10 cellular contexts compared by ENCODE assay signal in the genomic region with DNA sequence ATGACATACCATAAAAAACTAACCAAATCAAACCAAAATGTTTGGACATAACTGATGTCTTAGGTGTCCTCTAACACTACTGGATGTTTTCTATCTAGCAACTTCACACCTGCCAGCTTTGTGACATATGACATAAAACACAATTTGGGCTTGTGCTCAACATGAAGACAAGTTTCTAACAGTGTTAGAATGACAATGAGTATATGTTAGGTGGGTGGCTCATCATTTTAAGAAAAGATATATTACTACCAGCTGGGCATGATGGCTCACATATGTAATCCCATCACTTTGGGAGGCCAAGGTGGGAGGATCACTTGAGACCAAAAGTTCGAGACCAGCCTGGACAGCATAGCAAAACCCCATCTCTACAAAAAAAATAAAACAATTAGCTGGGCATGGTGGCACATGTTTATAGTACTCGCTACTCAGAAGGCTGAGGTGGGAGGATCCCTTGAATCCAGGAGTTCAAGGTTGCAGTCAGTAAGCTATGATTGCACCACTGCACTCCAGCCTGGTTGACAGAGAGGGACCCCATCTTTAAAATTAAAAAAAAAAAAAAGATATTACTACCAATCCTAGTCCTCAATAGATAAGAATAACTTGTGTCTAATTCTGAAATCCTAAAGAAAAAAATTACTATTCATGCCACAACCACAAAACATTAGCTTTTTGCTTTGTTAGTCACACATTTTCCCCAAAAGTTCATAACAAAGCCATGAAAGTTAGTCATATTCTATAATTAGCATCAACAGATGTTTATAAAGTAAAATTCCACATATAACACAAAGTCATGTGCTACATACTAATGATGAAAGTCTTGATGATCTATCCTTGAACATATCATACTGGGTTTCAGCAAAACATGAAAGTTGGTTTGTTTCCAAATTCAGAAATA. TPM values are rescaled to one million over a fixed set of nuclear protein-coding genes. Genes with fewer than 3 reads are reported as not detected.
DNase-seq lines count a peak whose midpoint lies in the region; ATAC-seq and TF ChIP-seq lines count a peak whose summit lies in the region.
"Had no signal": no experiment of that assay in that cellular context is flagged by ENCODE, and none has a peak within 500 bp of the region (broad histone marks: within the 10 kb centered on the region; RNA-seq: fewer than 3 reads in every experiment).

No MANE protein-coding gene starts in this region.

- TF ChIP-seq POLR2A in esophagus squamous epithelium (IDR thresholded peaks at IDR 0.05) (no peak), gastroesophageal sphincter (IDR thresholded peaks at IDR 0.05) (no peak)

- peak overlapping the region; percentile 5 for H3K4me2 ChIP-seq in skeletal muscle satellite cell (ENCODE audit: low read length)
- H3K4me2 ChIP-seq: hepatocyte had no signal

- H3K27ac ChIP-seq in RWPE2 (ENCODE audit: poor library complexity, severe bottlenecking) = no peak overlapping the region
- H3K27ac ChIP-seq in esophagus squamous epithelium = peak overlapping the region in 3 of 4 donors; percentile 11 to 66 (median 54)
- peak overlapping the region in 1 of 4 donors; percentile 40 for H3K27ac ChIP-seq in gastroesophageal sphincter
- H3K27ac ChIP-seq: hepatocyte had no signal

- no peaks in the 10 kb centered on the region for H3K27me3 ChIP-seq in GM06990 (replicated peaks; ENCODE audit: control insufficient read depth, insufficient read depth, low read length)
- no peaks in the 10 kb centered on the region for H3K27me3 ChIP-seq in RWPE2 (ENCODE audit: insufficient read depth, poor library complexity, severe bottlenecking)
- no peaks in the 10 kb centered on the region for H3K27me3 ChIP-seq in esophagus squamous epithelium
- H3K27me3 ChIP-seq in skeletal muscle satellite cell (ENCODE audit: control insufficient read depth, insufficient read depth, low read length) = no peaks in the 10 kb centered on the region
- H3K27me3 ChIP-seq in gastroesophageal sphincter = no peaks in the 10 kb centered on the region
- H3K27me3 ChIP-seq: hepatocyte, MG63 had no signal

- H3K9ac ChIP-seq in skeletal muscle satellite cell (ENCODE audit: low read depth, low read length) = no peak overlapping the region

- H3K36me3 ChIP-seq in GM06990 (ENCODE audit: control insufficient read depth, insufficient read depth, low read length) (no peaks in the 10 kb centered on the region; the same call in 1 of the 2 replicates), RWPE2 (ENCODE audit: low read depth) (peaks cover 6% of the 10 kb centered on the region; the same call in 1 of the 2 replicates), esophagus squamous epithelium (peaks cover 0 to 16% (median 0%) of the 10 kb centered on the region in 3 donors), skeletal muscle satellite cell (ENCODE audit: insufficient read depth, low read length) (no peaks in the 10 kb centered on the region), gastroesophageal sphincter (peaks cover 0 to 4% of the 10 kb centered on the region in 2 donors)

- H3K4me3 ChIP-seq in GM06990 (replicated peaks; ENCODE audit: low read depth, low read length) (no peak overlapping the region), RWPE2 (ENCODE audit: severe bottlenecking) (no peak overlapping the region), esophagus squamous epithelium (no peak overlapping the region), skeletal muscle satellite cell (ENCODE audit: low read length) (no peak overlapping the region), gastroesophageal sphincter (no peak overlapping the region)
- H3K4me3 ChIP-seq: hepatocyte, MG63 had no signal

- intact Hi-C loops in esophagus squamous epithelium (cut with DNase I) = no loop called here

- no peak for TF ChIP-seq EP300 in gastroesophageal sphincter (IDR thresholded peaks at IDR 0.05)

- no peaks in the 10 kb centered on the region for H3K9me3 ChIP-seq in RWPE2 (ENCODE audit: severe bottlenecking)
- H3K9me3 ChIP-seq in esophagus squamous epithelium = no peaks in the 10 kb centered on the region
- no peaks in the 10 kb centered on the region for H3K9me3 ChIP-seq in skeletal muscle satellite cell (replicated peaks; ENCODE audit: low read length)
- no peaks in the 10 kb centered on the region for H3K9me3 ChIP-seq in gastroesophageal sphincter
- H3K9me3 ChIP-seq: MG63 had no signal

- peak; percentile 11 for DNase-seq in GM06990 (ENCODE audit: extremely low read depth, insufficient read length)
- no peak for DNase-seq in RWPE2 (ENCODE audit: low spot score)
- no peak for DNase-seq in esophagus squamous epithelium (lab: John Stamatoyannopoulos, UW)
- no peak for DNase-seq in SHP77 (lab: John Stamatoyannopoulos, UW)
- no peak for DNase-seq in hippocampal formation (lab: John Stamatoyannopoulos, UW)
- DNase-seq: MG63; NK-92 treated with Interleukin-12 subunit alpha and Interleukin-12 subunit beta, amount 100 ng/mL, for 24 hours had no signal

- TF ChIP-seq CTCF in GM06990 (IDR thresholded peaks at IDR 0.05; ENCODE audit: insufficient read depth, low read length, poor library complexity, severe bottlenecking) (no peak), RWPE2 (IDR thresholded peaks at IDR 0.05; ENCODE audit: poor library complexity, severe bottlenecking) (no peak), esophagus squamous epithelium (IDR thresholded peaks at IDR 0.05) (no peak), gastroesophageal sphincter (IDR thresholded peaks at IDR 0.05) (no peak)

- ATAC-seq in RWPE2 (ENCODE audit: low read depth) (peak; percentile 60), gastroesophageal sphincter (no peak)

- H3K4me1 ChIP-seq in RWPE2 (ENCODE audit: insufficient read depth, poor library complexity, severe bottlenecking) (peaks cover 11% of the 10 kb centered on the region), esophagus squamous epithelium (peaks cover 0 to 21% (median 4%) of the 10 kb centered on the region in 3 donors), skeletal muscle satellite cell (ENCODE audit: control insufficient read depth, insufficient read depth, low read length) (peaks cover 13% of the 10 kb centered on the region), gastroesophageal sphincter (peaks cover 0 to 71% (median 6%) of the 10 kb centered on the region in 3 donors)

- WGBS in esophagus squamous epithelium, 2 donors = 85 to 93% methylated on average over 2 of the region's 2 CpGs
- WGBS in gastroesophageal sphincter (ENCODE audit: low coverage in 1 of 2), 2 donors = 100% methylated on average over 1 to 2 of the region's 2 CpGs

RNA-seq across cellular contexts. Expression of gene LRRFIP2, which starts 59.9 kb away (rescaled TPM):
- total RNA-seq in esophagus squamous epithelium = 10 to 100 TPM; 50.0 to 99.7 (median 87.8) TPM
- total RNA-seq in skeletal muscle satellite cell (2012; rRNA removed) = 29.9 and 32.8 TPM in 2 replicates
- total RNA-seq in gastroesophageal sphincter = 100 to 1,000 TPM in 1 of 4 donors, 10 to 100 TPM in 3; 79.4 to 123 (median 88.4) TPM
